Comparison of ENCODE assay signal across 14 cellular contexts in genomic region chr10:119803264-119803663, GRCh38.
DNase-seq lines count a peak whose midpoint lies in the region; FAIRE-seq and TF ChIP-seq lines count a peak whose summit lies in the region.
"Had no signal": no experiment of that assay in that cellular context is flagged by ENCODE, and none has a peak within 500 bp of the region (broad histone marks: within the 10 kb centered on the region; RNA-seq: fewer than 3 reads in every experiment).

No MANE protein-coding gene starts in this region.

- FAIRE-seq in H54 (lab: Jason Lieb, UNC): no peak

- no peak overlapping the region for H3K4me3 ChIP-seq in fibroblast of villous mesenchyme (ENCODE audit: low read depth, low read length)
- H3K4me3 ChIP-seq in stomach: no peak overlapping the region
- no peak overlapping the region for H3K4me3 ChIP-seq in tibial artery
- H3K4me3 ChIP-seq: esophagus muscularis mucosa had no signal

- TF ChIP-seq EP300 in stomach (IDR thresholded peaks at IDR 0.05): no peak

- H3K36me3 ChIP-seq in stomach (peaks cover 6 to 33% (median 26%) of the 10 kb centered on the region in 4 donors), tibial artery (peaks cover 0 to 24% (median 13%) of the 10 kb centered on the region in 3 donors)

- peak; percentile 34 for DNase-seq in H54 (ENCODE audit: insufficient read length, low spot score)
- peak; percentile 50 for DNase-seq in amniotic epithelial cell (ENCODE audit: low read depth)
- peak; percentile 46 for DNase-seq in fibroblast of villous mesenchyme (ENCODE audit: low read depth)
- peak; percentile 5 for DNase-seq in stromal cell of bone marrow (ENCODE audit: low read depth)
- no peak for DNase-seq in NCI-H146 (lab: John Stamatoyannopoulos, UW)
- DNase-seq in stomach: no peak
- no peak for DNase-seq in tibial artery
- DNase-seq: CD4-positive, CD25-positive, alpha-beta regulatory T cell; dermis blood vessel endothelial cell; H9; naive thymus-derived CD4-positive, alpha-beta T cell; NCI-H2029; NCI-H526 had no signal

- no peak for TF ChIP-seq CTCF in fibroblast of villous mesenchyme (IDR thresholded peaks at IDR 0.05; ENCODE audit: insufficient read depth, low read depth, low read length)
- no peak for TF ChIP-seq CTCF in stomach (IDR thresholded peaks at IDR 0.05)
- no peak for TF ChIP-seq CTCF in tibial artery (IDR thresholded peaks at IDR 0.05)

- H3K4me1 ChIP-seq in stomach (no peaks in the 10 kb centered on the region), tibial artery (peaks cover 0 to 22% (median 4%) of the 10 kb centered on the region in 4 donors)
- H3K4me1 ChIP-seq: esophagus muscularis mucosa had no signal

- no peaks in the 10 kb centered on the region for H3K27me3 ChIP-seq in stomach
- no peaks in the 10 kb centered on the region for H3K27me3 ChIP-seq in tibial artery
- H3K27me3 ChIP-seq: esophagus muscularis mucosa had no signal

- TF ChIP-seq POLR2A in H54 (IDR thresholded peaks at IDR 0.05; ENCODE audit: low read depth, low read length) (no peak), stomach (IDR thresholded peaks at IDR 0.05) (no peak)

- WGBS in stomach, 5 donors: 77 to 100% (median 87%) methylated on average over 1 of the region's 1 CpG

- no peak overlapping the region for H3K27ac ChIP-seq in stomach
- H3K27ac ChIP-seq in tibial artery: no peak overlapping the region
- H3K27ac ChIP-seq: esophagus muscularis mucosa had no signal

- no peaks in the 10 kb centered on the region for H3K9me3 ChIP-seq in stomach
- H3K9me3 ChIP-seq in tibial artery: no peaks in the 10 kb centered on the region
- H3K9me3 ChIP-seq: esophagus muscularis mucosa had no signal

- intact Hi-C loops in stomach (cut with DNase I; ENCODE audit: low total_unique reads) (no loop called here), tibial artery (cut with DNase I; ENCODE audit: low total_unique reads) (no loop called here)

Comparison
In these comparisons a context has a peak if more than half of its experiments do, and no peak if none do; other contexts are left out.
1. DNase-seq: peak in H54 (single experiment), amniotic epithelial cell (single experiment), fibroblast of villous mesenchyme (single experiment) and stromal cell of bone marrow (single experiment); none in NCI-H146 (single experiment), stomach (single experiment) and tibial artery (0 of 2).